Comparison of ENCODE assay signal across 1 cellular context in the genomic region with DNA sequence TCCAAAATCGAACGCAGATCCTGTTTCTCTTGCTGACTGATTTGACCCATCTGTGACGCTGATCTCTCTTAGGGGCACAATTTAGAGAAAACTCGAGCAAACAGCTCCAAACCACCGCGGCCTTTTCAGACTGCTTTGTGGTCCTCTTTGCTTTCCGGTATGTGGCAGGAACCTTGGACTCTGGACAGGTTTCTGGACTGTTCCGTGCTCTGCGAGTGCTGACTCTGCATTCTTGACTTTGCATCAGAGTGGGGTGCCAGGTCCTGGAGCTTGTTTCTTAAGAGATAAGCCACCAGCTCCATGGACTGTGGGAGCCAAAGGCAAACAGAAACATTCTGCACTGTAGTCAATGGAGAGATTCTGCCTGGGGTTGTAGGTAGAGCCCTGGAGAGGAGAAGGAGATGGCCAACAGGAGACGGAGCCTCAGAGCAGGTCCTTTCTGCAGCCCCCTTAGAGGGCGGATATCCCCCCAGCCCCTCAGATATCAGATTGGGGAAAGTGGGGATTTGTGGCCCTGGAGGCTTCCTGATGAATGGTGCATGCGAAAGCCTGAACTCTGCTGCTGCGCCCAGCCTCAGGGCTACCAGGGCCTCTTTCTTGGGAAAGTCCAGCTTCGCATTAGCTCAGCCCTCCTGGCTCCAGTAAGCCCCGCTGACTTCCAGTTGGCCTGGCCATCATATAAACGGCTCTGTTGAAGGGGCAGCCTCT.
A peak's percentile ranks its signal among the peaks of the same experiment; 100 is the strongest.
TF ChIP-seq lines count a peak whose summit lies in the region.

No MANE protein-coding gene starts in this region.

TF ChIP-seq in HepG2, 621 proteins besides CTCF, POLR2A, EP300 and RAD21 (continued from another document and continues in another):
- TF ChIP-seq, protein P1, sequence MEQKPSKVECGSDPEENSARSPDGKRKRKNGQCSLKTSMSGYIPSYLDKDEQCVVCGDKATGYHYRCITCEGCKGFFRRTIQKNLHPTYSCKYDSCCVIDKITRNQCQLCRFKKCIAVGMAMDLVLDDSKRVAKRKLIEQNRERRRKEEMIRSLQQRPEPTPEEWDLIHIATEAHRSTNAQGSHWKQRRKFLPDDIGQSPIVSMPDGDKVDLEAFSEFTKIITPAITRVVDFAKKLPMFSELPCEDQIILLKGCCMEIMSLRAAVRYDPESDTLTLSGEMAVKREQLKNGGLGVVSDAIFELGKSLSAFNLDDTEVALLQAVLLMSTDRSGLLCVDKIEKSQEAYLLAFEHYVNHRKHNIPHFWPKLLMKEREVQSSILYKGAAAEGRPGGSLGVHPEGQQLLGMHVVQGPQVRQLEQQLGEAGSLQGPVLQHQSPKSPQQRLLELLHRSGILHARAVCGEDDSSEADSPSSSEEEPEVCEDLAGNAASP (CRISPR knock-in tag; IDR thresholded peaks at IDR 0.05; ENCODE audit: borderline replicate concordance) = peak; percentile 76; the same call in 1 of the 2 replicates
- TF ChIP-seq HOXA7 (CRISPR knock-in tag; IDR thresholded peaks at IDR 0.05) (no peak), NONO (IDR thresholded peaks at IDR 0.05) (no peak), NONO (CRISPR knock-in tag; conservative IDR thresholded peaks at IDR 0.05) (no peak), GATAD1 (CRISPR knock-in tag; IDR thresholded peaks at IDR 0.05) (peak; percentile 16; the same call in 1 of the 2 replicates), FOXP1 (IDR thresholded peaks at IDR 0.05) (no peak), FOXP1 (CRISPR knock-in tag; IDR thresholded peaks at IDR 0.05) (0 out of 2 replicates have a peak, but pooled peaks have one; percentile 52), ZKSCAN8 (CRISPR knock-in tag; IDR thresholded peaks at IDR 0.05; ENCODE audit: borderline replicate concordance) (peak; percentile 72; the same call in 1 of the 2 replicates), KDM6A (CRISPR knock-in tag; IDR thresholded peaks at IDR 0.05; ENCODE audit: low read depth) (peak; percentile 69; the same call in 1 of the 2 replicates), SP2 (CRISPR knock-in tag; IDR thresholded peaks at IDR 0.05) (no peak), ZNF34 (CRISPR knock-in tag; IDR thresholded peaks at IDR 0.05; ENCODE audit: borderline replicate concordance) (0 out of 2 replicates have a peak, but pooled peaks have one; percentile 41), UBTF (CRISPR knock-in tag; IDR thresholded peaks at IDR 0.05) (peak; percentile 38; the same call in 1 of the 2 replicates), HNF4G (IDR thresholded peaks at IDR 0.05; ENCODE audit: borderline replicate concordance, low read depth, low read length) (peak; percentile 92), HNF4G (CRISPR knock-in tag; IDR thresholded peaks at IDR 0.05; ENCODE audit: borderline replicate concordance, low read depth) (peak; percentile 83; the same call in 1 of the 2 replicates), ZNF766 (CRISPR knock-in tag; IDR thresholded peaks at IDR 0.05; ENCODE audit: borderline replicate concordance) (peak; percentile 59; the same call in 1 of the 2 replicates), AHDC1 (CRISPR knock-in tag; IDR thresholded peaks at IDR 0.05; ENCODE audit: borderline replicate concordance) (peak; percentile 87), KAT8 (CRISPR knock-in tag; IDR thresholded peaks at IDR 0.05) (peak; percentile 68; the same call in 1 of the 2 replicates), ZNF343 (CRISPR knock-in tag; IDR thresholded peaks at IDR 0.05) (0 out of 2 replicates have a peak, but pooled peaks have one; percentile 56), ATRX (CRISPR knock-in tag; IDR thresholded peaks at IDR 0.05; ENCODE audit: borderline replicate concordance) (no peak), ZNF549 (CRISPR knock-in tag; IDR thresholded peaks at IDR 0.05) (peak; percentile 68; the same call in 1 of the 2 replicates), ZNF260 (CRISPR knock-in tag; IDR thresholded peaks at IDR 0.05; ENCODE audit: borderline replicate concordance, low read depth) (no peak), SOX5 (CRISPR knock-in tag; IDR thresholded peaks at IDR 0.05; ENCODE audit: borderline replicate concordance) (peak; percentile 63), MBD4 (IDR thresholded peaks at IDR 0.05; ENCODE audit: borderline replicate concordance, low read length) (no peak), ZMYM4 (CRISPR knock-in tag; IDR thresholded peaks at IDR 0.05) (peak; percentile 81), HNF4A (CRISPR knock-in tag; IDR thresholded peaks at IDR 0.05) (peak; percentile 98), ZNF577 (CRISPR knock-in tag; IDR thresholded peaks at IDR 0.05; ENCODE audit: borderline replicate concordance, low read depth) (no peak), ZNF232 (CRISPR knock-in tag; IDR thresholded peaks at IDR 0.05; ENCODE audit: borderline replicate concordance) (no peak), ZNF124 (CRISPR knock-in tag; IDR thresholded peaks at IDR 0.05) (0 out of 2 replicates have a peak, but pooled peaks have one; percentile 37), GMEB2 (CRISPR knock-in tag; IDR thresholded peaks at IDR 0.05; ENCODE audit: low read depth) (no peak)
- TF ChIP-seq, protein P2, sequence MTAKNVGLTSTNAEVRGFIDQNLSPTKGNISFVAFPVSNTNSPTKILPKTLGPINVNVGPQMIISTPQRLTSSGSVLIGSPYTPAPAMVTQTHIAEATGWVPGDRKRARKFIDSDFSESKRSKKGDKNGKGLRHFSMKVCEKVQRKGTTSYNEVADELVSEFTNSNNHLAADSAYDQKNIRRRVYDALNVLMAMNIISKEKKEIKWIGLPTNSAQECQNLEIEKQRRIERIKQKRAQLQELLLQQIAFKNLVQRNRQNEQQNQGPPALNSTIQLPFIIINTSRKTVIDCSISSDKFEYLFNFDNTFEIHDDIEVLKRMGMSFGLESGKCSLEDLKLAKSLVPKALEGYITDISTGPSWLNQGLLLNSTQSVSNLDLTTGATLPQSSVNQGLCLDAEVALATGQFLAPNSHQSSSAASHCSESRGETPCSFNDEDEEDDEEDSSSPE (CRISPR knock-in tag; IDR thresholded peaks at IDR 0.05) = peak; percentile 54
- TF ChIP-seq, protein P3, sequence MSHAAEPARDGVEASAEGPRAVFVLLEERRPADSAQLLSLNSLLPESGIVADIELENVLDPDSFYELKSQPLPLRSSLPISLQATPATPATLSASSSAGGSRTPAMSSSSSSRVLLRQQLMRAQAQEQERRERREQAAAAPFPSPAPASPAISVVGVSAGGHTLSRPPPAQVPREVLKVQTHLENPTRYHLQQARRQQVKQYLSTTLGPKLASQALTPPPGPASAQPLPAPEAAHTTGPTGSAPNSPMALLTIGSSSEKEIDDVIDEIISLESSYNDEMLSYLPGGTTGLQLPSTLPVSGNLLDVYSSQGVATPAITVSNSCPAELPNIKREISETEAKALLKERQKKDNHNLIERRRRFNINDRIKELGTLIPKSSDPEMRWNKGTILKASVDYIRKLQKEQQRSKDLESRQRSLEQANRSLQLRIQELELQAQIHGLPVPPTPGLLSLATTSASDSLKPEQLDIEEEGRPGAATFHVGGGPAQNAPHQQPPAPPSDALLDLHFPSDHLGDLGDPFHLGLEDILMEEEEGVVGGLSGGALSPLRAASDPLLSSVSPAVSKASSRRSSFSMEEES (CRISPR knock-in tag; IDR thresholded peaks at IDR 0.05) = peak; percentile 49
- TF ChIP-seq, protein P4, sequence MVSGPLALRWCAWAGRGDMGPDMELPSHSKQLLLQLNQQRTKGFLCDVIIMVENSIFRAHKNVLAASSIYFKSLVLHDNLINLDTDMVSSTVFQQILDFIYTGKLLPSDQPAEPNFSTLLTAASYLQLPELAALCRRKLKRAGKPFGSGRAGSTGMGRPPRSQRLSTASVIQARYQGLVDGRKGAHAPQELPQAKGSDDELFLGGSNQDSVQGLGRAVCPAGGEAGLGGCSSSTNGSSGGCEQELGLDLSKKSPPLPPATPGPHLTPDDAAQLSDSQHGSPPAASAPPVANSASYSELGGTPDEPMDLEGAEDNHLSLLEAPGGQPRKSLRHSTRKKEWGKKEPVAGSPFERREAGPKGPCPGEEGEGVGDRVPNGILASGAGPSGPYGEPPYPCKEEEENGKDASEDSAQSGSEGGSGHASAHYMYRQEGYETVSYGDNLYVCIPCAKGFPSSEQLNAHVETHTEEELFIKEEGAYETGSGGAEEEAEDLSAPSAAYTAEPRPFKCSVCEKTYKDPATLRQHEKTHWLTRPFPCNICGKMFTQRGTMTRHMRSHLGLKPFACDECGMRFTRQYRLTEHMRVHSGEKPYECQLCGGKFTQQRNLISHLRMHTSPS (CRISPR knock-in tag; IDR thresholded peaks at IDR 0.05; ENCODE audit: low read depth) = peak; percentile 73; the same call in 1 of the 2 replicates
- TF ChIP-seq, protein P5, sequence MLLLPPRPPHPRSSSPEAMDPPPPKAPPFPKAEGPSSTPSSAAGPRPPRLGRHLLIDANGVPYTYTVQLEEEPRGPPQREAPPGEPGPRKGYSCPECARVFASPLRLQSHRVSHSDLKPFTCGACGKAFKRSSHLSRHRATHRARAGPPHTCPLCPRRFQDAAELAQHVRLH (CRISPR knock-in tag; IDR thresholded peaks at IDR 0.05; ENCODE audit: borderline replicate concordance, low read depth) = peak; percentile 78; the same call in 1 of the 2 replicates
- TF ChIP-seq, protein P6, sequence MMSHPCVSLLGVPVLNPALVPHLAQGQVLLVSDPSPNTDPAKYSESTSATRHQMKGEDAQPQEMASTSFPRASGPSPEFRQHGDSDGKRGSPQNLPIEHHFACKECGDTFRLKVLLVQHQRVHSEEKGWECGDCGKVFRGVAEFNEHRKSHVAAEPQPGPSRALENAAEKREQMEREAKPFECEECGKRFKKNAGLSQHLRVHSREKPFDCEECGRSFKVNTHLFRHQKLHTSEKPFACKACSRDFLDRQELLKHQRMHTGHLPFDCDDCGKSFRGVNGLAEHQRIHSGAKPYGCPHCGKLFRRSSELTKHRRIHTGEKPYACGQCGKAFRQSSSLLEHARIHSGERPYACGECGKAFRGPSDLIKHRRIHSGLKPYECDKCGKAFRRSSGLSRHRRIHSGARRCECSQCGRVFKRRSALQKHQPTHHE (CRISPR knock-in tag; IDR thresholded peaks at IDR 0.05; ENCODE audit: borderline replicate concordance) = no peak
